1 cellular context compared by ENCODE assay signal in genomic region chr19:18203863-18204393, GRCh38.
TF ChIP-seq lines count a peak whose summit lies in the region.

TSS of gene RAB3A (minus strand) at chr19:18204042. CDS start at chr19:18202740, 1,302 bp downstream.

TF ChIP-seq in HepG2, 621 proteins besides CTCF, POLR2A, EP300 and RAD21 (continued from another document):
- no peak for TF ChIP-seq NFAT5 (CRISPR knock-in tag; IDR thresholded peaks at IDR 0.05)
- 0 out of 2 replicates have a peak, but pooled peaks have one; percentile 43 for TF ChIP-seq ZBTB26 (CRISPR knock-in tag; IDR thresholded peaks at IDR 0.05; ENCODE audit: borderline replicate concordance)
- no peak for TF ChIP-seq BHLHE40 (IDR thresholded peaks at IDR 0.05; ENCODE audit: low read length)
- TF ChIP-seq ZNF709 (CRISPR knock-in tag; IDR thresholded peaks at IDR 0.05) = no peak
TF ChIP-seq in HepG2: peak in this region for 100.
